In the genomic region with DNA sequence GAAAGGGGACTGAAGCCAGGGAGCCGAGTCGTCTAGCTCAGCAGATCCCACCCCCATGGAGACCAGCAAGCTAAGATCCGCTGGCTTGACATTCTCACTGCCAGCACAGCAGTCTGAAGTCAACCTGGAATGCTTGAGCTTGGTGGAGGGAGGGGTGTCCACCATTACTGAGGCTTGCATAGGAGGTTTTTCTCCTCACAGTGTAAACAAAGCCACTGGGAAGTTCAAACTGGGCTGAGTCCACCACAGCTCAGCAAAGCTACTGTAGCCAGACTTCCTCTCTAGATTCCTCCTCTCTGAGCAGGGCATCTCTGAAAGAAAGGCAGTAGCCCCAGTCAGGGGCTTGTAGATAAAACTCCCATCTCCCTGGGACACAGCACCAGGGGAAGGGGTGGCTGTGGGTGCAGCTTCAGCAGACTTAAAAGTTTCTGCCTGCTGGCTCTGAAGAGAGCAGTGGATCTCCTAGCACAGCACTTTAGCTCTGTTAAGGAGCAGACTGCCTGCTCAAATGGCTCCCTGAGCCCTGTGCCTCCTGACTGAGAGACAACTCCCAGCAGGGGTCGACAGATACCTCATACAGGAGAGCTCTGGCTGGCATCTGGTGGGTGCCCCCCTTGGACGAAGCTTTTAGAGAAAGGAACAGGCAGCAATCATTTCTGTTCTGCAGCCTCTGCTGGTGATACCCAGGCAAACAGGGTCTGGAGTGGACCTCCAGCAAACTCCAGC, we compare ENCODE assay signal across 1 cellular context.
A peak's percentile ranks its signal among the peaks of the same experiment; 100 is the strongest.
TF ChIP-seq lines count a peak whose summit lies in the region.
"Not testable (repeated sequence)": the region's sequence is repeated elsewhere in the genome, so short reads cannot be mapped to it uniquely, and the experiment has no call there.

No MANE protein-coding gene starts in this region.

TF ChIP-seq in HepG2, 621 proteins besides CTCF, POLR2A, EP300 and RAD21:
- peak; percentile 70; the same call in 1 of the 2 replicates for TF ChIP-seq ZNF644 (CRISPR knock-in tag; IDR thresholded peaks at IDR 0.05; ENCODE audit: low read depth)
- TF ChIP-seq ZNF607 (CRISPR knock-in tag; IDR thresholded peaks at IDR 0.05; ENCODE audit: borderline replicate concordance), result 0 out of 2 replicates have a peak, but pooled peaks have one; percentile 28
- TF ChIP-seq, protein P1, sequence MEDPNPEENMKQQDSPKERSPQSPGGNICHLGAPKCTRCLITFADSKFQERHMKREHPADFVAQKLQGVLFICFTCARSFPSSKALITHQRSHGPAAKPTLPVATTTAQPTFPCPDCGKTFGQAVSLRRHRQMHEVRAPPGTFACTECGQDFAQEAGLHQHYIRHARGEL (CRISPR knock-in tag; IDR thresholded peaks at IDR 0.05), result 0 out of 2 replicates have a peak, but pooled peaks have one; percentile 49
- not testable (repeated sequence) for TF ChIP-seq FOXA1 (IDR thresholded peaks at IDR 0.05)
- TF ChIP-seq FOXA1 (CRISPR knock-in tag; IDR thresholded peaks at IDR 0.05), result peak; percentile 47; the same call in 1 of the 2 replicates
- 0 out of 2 replicates have a peak, but pooled peaks have one; percentile 24 for TF ChIP-seq FOXA3 (CRISPR knock-in tag; IDR thresholded peaks at IDR 0.05)
